ENCODE assay signal across 13 cellular contexts in the genomic region with DNA sequence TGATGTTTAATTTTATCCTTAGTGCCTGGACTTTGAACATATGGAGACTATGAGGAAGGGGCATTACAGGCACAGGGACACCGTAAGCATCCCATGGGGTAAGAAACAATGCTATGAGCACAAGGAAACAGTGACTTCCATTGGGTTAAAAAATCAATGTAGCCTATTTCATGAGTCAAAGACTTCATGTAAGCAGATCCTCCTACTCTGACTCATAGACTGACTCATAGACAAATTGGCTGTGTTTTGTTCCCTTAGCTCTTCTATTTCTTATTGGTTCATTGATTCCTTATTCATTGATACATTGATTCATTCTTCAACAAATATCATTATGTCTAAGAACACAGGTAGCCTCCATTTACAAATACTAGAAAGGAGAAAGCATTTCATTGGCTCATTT.
DNase-seq lines count a peak whose midpoint lies in the region; ATAC-seq and TF ChIP-seq lines count a peak whose summit lies in the region.
"Had no signal": no experiment of that assay in that cellular context is flagged by ENCODE, and none has a peak within 500 bp of the region (broad histone marks: within the 10 kb centered on the region; RNA-seq: fewer than 3 reads in every experiment).

No MANE protein-coding gene starts in this region.

- TF ChIP-seq CTCF in HCT116 (IDR thresholded peaks at IDR 0.05 in 2 of 3, conservative IDR thresholded peaks at IDR 0.05 in 1 of 3; ENCODE audit: borderline replicate concordance in 1 of 3, insufficient read depth in 1 of 3, low read depth in 2 of 3, low read length in 2 of 3): no peak
- TF ChIP-seq CTCF in hepatocyte (IDR thresholded peaks at IDR 0.05; ENCODE audit: poor library complexity): no peak
- no peak for TF ChIP-seq CTCF in Peyer's patch (IDR thresholded peaks at IDR 0.05)

- no peak overlapping the region for H3K9ac ChIP-seq in HCT116 (ENCODE audit: low read length)

- DNase-seq in HCT116 (ENCODE audit: low read depth, low spot score): peak; percentile 78
- DNase-seq in amniotic stem cell (lab: John Stamatoyannopoulos, UW): peak; percentile 49
- DNase-seq in hepatocyte (ENCODE audit: low spot score): no peak
- DNase-seq in Peyer's patch: no peak
- DNase-seq: nucleus accumbens; SIG-M5; stimulated activated CD4-positive, alpha-beta T cell treated with anti-CD3 and anti-CD28 coated beads, Interleukin-2, amount 100 ng/mL, for 24 hours had no signal

- ATAC-seq in HCT116 (peak; percentile 80), GM21528 (IDR thresholded peaks at IDR 0.05; ENCODE audit: low FRiP score, unreplicated experiment) (no peak), GM19463 (IDR thresholded peaks at IDR 0.05; ENCODE audit: unreplicated experiment) (no peak)
- ATAC-seq in activated T-helper 17 cell treated with anti-CD3 and anti-CD28 coated beads, Interleukin-2, amount 50 U/mL, for 72 hours (replicated peaks): no peak
- ATAC-seq: left lobe of liver had no signal

- 78% methylated on average over 1 of the region's 1 CpG for WGBS in hepatocyte (ENCODE audit: low lambda C conversion rate, missing lambda C conversion rate)

- BruUV-seq in HCT116 (replicated peaks; lab: Mats Ljungman, UMichigan): no TSS peak

- H3K9me2 ChIP-seq in HCT116 (ENCODE audit: insufficient read depth) (no peaks in the 10 kb centered on the region), hepatocyte (replicated peaks; ENCODE audit: insufficient read depth) (no peaks in the 10 kb centered on the region)

- H3K79me2 ChIP-seq in HCT116 (ENCODE audit: insufficient read depth, low read length): no peaks in the 10 kb centered on the region
- H3K79me2 ChIP-seq in hepatocyte: no peaks in the 10 kb centered on the region

- H3K9me3 ChIP-seq in HCT116 (ENCODE audit: control insufficient read depth in 1 of 2, insufficient read depth in 1 of 2, low read depth in 1 of 2, low read length in 2 of 2) (no peaks in the 10 kb centered on the region), hepatocyte (ENCODE audit: low read depth) (no peaks in the 10 kb centered on the region), Peyer's patch (no peaks in the 10 kb centered on the region)

- peak; percentile 18; the same call in 1 of the 2 replicates for TF ChIP-seq RAD21 in HCT116 (IDR thresholded peaks at IDR 0.05; ENCODE audit: low read depth)

- intact Hi-C loops in HCT116 (cut with micrococcal nuclease): loop anchor here (5.0 kb wide), 1 partner anchor 103 kb away; no protein-coding TSS in a partner anchor

- RAD21 ChIA-PET in HCT116 (lab: Charles Lee; ENCODE audit: low non-redundant PET in 1 of 2, low total read pairs in 2 of 2, uncharacterized antibody in 2 of 2, unreplicated experiment in 2 of 2): no interaction called here

- TF ChIP-seq POLR2A in HCT116 (IDR thresholded peaks at IDR 0.05; ENCODE audit: borderline replicate concordance, extremely low read depth, insufficient read depth, insufficient read length) (no peak), Peyer's patch (IDR thresholded peaks at IDR 0.05) (no peak)

- H3K4me3 ChIP-seq in HCT116 (replicated peaks in 1 of 2; ENCODE audit: low read depth in 1 of 2, low read length in 2 of 2) (no peak overlapping the region), hepatocyte (no peak overlapping the region), Peyer's patch (no peak overlapping the region)

- H3K27ac Mint-ChIP-seq in activated T-helper 17 cell treated with anti-CD3 and anti-CD28 coated beads, Interleukin-2, amount 50 U/mL, for 72 hours: no peak overlapping the region
- H3K27ac Mint-ChIP-seq: brain; stimulated activated naive CD8-positive, alpha-beta T cell treated with anti-CD3 and anti-CD28 coated beads, Interleukin-15, Interleukin-2, amounts not matched to agents 100 ng/mL and 50 ng/mL, for 24 hours had no signal

- H3K36me3 ChIP-seq in HCT116 (ENCODE audit: control insufficient read depth in 1 of 2, insufficient read depth in 2 of 2, low read length in 2 of 2) (no peaks in the 10 kb centered on the region), hepatocyte (replicated peaks; ENCODE audit: insufficient read depth, low read depth) (no peaks in the 10 kb centered on the region), Peyer's patch (no peaks in the 10 kb centered on the region)

- peaks cover 7% of the 10 kb centered on the region for H3K9me3 Mint-ChIP-seq in activated T-helper 17 cell treated with anti-CD3 and anti-CD28 coated beads, Interleukin-2, amount 50 U/mL, for 72 hours
- H3K9me3 Mint-ChIP-seq: brain had no signal

- H2AFZ ChIP-seq in HCT116 (ENCODE audit: low read depth, low read length, poor library complexity, severe bottlenecking): no peak overlapping the region
- H2AFZ ChIP-seq in hepatocyte: no peak overlapping the region

- H3K27ac ChIP-seq in HCT116 (ENCODE audit: low read depth, low read length) (no peak overlapping the region), hepatocyte (peak overlapping the region; percentile 53), Peyer's patch (no peak overlapping the region)

- peak overlapping the region; percentile 59 for H3K4me2 ChIP-seq in HCT116 (ENCODE audit: low read length)
- no peak overlapping the region for H3K4me2 ChIP-seq in hepatocyte

- H4K20me1 ChIP-seq in HCT116 (ENCODE audit: insufficient read depth) (no peaks in the 10 kb centered on the region), hepatocyte (ENCODE audit: insufficient read depth, poor library complexity, severe bottlenecking) (no peaks in the 10 kb centered on the region)

- CTCF ChIA-PET in HCT116 (lab: Charles Lee): no interaction called here

- H3K4me3 Mint-ChIP-seq in activated T-helper 17 cell treated with anti-CD3 and anti-CD28 coated beads, Interleukin-2, amount 50 U/mL, for 72 hours: no peak overlapping the region
- H3K4me3 Mint-ChIP-seq: brain; stimulated activated naive CD8-positive, alpha-beta T cell treated with anti-CD3 and anti-CD28 coated beads, Interleukin-15, Interleukin-2, amounts not matched to agents 100 ng/mL and 50 ng/mL, for 24 hours had no signal

- H3K4me1 ChIP-seq in HCT116 (ENCODE audit: control insufficient read depth in 1 of 2, insufficient read depth in 2 of 2, low read length in 2 of 2): peaks cover 6 to 33% of the 10 kb centered on the region in 2 experiments
- no peaks in the 10 kb centered on the region for H3K4me1 ChIP-seq in hepatocyte (ENCODE audit: insufficient read depth)
- no peaks in the 10 kb centered on the region for H3K4me1 ChIP-seq in Peyer's patch

- H3K4me1 Mint-ChIP-seq in activated T-helper 17 cell treated with anti-CD3 and anti-CD28 coated beads, Interleukin-2, amount 50 U/mL, for 72 hours: no peaks in the 10 kb centered on the region
- H3K4me1 Mint-ChIP-seq: brain had no signal

- H3K27me3 ChIP-seq in HCT116 (ENCODE audit: insufficient read depth, low read length): no peaks in the 10 kb centered on the region
- no peaks in the 10 kb centered on the region for H3K27me3 ChIP-seq in hepatocyte
- H3K27me3 ChIP-seq in Peyer's patch: no peaks in the 10 kb centered on the region

- POLR2A ChIA-PET in HCT116 (lab: Charles Lee): interaction anchor here (1.3 kb wide), 1 partner anchor 11 kb away, joined by 5 read pairs; no protein-coding TSS in a partner anchor

- H3K27me3 Mint-ChIP-seq in activated T-helper 17 cell treated with anti-CD3 and anti-CD28 coated beads, Interleukin-2, amount 50 U/mL, for 72 hours: no peaks in the 10 kb centered on the region
- H3K27me3 Mint-ChIP-seq: brain; stimulated activated naive CD8-positive, alpha-beta T cell treated with anti-CD3 and anti-CD28 coated beads, Interleukin-15, Interleukin-2, amounts not matched to agents 100 ng/mL and 50 ng/mL, for 24 hours had no signal

- no peaks in the 10 kb centered on the region for H3K36me3 Mint-ChIP-seq in activated T-helper 17 cell treated with anti-CD3 and anti-CD28 coated beads, Interleukin-2, amount 50 U/mL, for 72 hours (ENCODE audit: low read depth)
- H3K36me3 Mint-ChIP-seq: brain had no signal

TF ChIP-seq in HCT116, 20 proteins besides CTCF, POLR2A, EP300 and RAD21 (continues in another document):
- TF ChIP-seq ZNF274 (IDR thresholded peaks at IDR 0.05; ENCODE audit: low read depth, low read length): no peak
- TF ChIP-seq POLR2AphosphoS5 (IDR thresholded peaks at IDR 0.05; ENCODE audit: low read depth, low read length): peak; percentile 38; the same call in 1 of the 2 replicates
- TF ChIP-seq SP1 (IDR thresholded peaks at IDR 0.05; ENCODE audit: low read depth): peak; percentile 84
- peak; percentile 76 for TF ChIP-seq SRF (IDR thresholded peaks at IDR 0.05; ENCODE audit: low read depth)
- no peak for TF ChIP-seq YY1 (IDR thresholded peaks at IDR 0.05; ENCODE audit: extremely low read depth, insufficient replicate concordance, low read depth, low read length)
- TF ChIP-seq JUND (IDR thresholded peaks at IDR 0.05): peak; percentile 96
- TF ChIP-seq, protein P1, sequence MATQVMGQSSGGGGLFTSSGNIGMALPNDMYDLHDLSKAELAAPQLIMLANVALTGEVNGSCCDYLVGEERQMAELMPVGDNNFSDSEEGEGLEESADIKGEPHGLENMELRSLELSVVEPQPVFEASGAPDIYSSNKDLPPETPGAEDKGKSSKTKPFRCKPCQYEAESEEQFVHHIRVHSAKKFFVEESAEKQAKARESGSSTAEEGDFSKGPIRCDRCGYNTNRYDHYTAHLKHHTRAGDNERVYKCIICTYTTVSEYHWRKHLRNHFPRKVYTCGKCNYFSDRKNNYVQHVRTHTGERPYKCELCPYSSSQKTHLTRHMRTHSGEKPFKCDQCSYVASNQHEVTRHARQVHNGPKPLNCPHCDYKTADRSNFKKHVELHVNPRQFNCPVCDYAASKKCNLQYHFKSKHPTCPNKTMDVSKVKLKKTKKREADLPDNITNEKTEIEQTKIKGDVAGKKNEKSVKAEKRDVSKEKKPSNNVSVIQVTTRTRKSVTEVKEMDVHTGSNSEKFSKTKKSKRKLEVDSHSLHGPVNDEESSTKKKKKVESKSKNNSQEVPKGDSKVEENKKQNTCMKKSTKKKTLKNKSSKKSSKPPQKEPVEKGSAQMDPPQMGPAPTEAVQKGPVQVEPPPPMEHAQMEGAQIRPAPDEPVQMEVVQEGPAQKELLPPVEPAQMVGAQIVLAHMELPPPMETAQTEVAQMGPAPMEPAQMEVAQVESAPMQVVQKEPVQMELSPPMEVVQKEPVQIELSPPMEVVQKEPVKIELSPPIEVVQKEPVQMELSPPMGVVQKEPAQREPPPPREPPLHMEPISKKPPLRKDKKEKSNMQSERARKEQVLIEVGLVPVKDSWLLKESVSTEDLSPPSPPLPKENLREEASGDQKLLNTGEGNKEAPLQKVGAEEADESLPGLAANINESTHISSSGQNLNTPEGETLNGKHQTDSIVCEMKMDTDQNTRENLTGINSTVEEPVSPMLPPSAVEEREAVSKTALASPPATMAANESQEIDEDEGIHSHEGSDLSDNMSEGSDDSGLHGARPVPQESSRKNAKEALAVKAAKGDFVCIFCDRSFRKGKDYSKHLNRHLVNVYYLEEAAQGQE (IDR thresholded peaks at IDR 0.05; ENCODE audit: low read depth): no peak
- TF ChIP-seq EGR1 (IDR thresholded peaks at IDR 0.05; ENCODE audit: low read depth): no peak; the same call in 1 of the 2 replicates
- TF ChIP-seq, protein P2, sequence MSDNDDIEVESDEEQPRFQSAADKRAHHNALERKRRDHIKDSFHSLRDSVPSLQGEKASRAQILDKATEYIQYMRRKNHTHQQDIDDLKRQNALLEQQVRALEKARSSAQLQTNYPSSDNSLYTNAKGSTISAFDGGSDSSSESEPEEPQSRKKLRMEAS (IDR thresholded peaks at IDR 0.05): peak; percentile 8; the same call in 1 of the 2 replicates
- TF ChIP-seq ZFX (IDR thresholded peaks at IDR 0.05): no peak

Comparison
In these comparisons a context has a peak if more than half of its experiments do, and no peak if none do; other contexts are left out.
1. DNase-seq: peak in HCT116 (single experiment) and amniotic stem cell (single experiment); none in hepatocyte (single experiment) and Peyer's patch (0 of 3).